Comparison of ENCODE assay signal across 36 cellular contexts in the genomic region with DNA sequence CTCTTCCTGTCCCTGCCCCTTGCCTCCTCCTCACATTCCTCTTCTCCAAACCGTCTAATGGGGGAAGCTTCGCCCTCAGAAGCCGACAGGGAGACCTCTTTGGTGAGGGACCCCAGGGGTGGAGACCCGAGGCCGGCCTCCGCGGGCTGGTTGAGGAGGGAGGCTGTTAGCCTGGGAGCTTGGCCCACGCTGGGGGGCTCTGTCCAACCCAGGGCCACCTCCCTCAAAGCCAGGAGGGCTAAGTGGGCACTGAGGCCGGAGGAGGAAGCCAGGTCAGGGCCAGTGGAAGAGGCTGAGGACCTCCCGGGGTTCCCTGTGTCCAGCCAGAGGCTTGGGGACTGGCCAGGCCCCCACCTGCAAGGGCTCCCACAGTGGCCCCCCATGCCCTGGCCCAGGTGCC. TPM values are rescaled to one million over a fixed set of nuclear protein-coding genes. Genes with fewer than 3 reads are reported as not detected.
"Had no signal": no experiment of that assay in that cellular context is flagged by ENCODE, and none has a peak within 500 bp of the region (broad histone marks: within the 10 kb centered on the region; RNA-seq: fewer than 3 reads in every experiment).

No MANE protein-coding gene starts in this region.

- ATAC-seq: activated CD8-positive, alpha-beta T cell treated with anti-CD3 and anti-CD28 coated beads for 36 hours; activated naive CD4-positive, alpha-beta T cell treated with anti-CD3 and anti-CD28 coated beads, Interleukin-2, amount 50 U/mL, for 72 hours; activated T-cell treated with anti-CD3 and anti-CD28 coated beads, Interleukin-2, amount 50 U/mL, for 4 hours; activated T-cell treated with anti-CD3 and anti-CD28 coated beads, Interleukin-2, amount 50 U/mL, for 72 hours; activated T-helper 17 cell treated with anti-CD3 and anti-CD28 coated beads, Interleukin-2, amount 50 U/mL, for 72 hours; body of pancreas had no signal

- H3K9me3 ChIP-seq: adrenal gland, body of pancreas, breast epithelium had no signal

- DNase-seq: activated B cell treated with CpG ODN at 0.5 μM for 24 hours; activated CD4-positive, alpha-beta memory T cell treated with anti-CD3 and anti-CD28 coated beads for 36 hours; activated CD4-positive, alpha-beta T cell treated with anti-CD3 and anti-CD28 coated beads for 4 hours; activated CD4-positive, alpha-beta T cell treated with anti-CD3 and anti-CD28 coated beads, Interleukin-2, amount 10 ng/mL, durations not matched to agents 24 days and 14 days; activated CD4-positive, alpha-beta T cell treated with anti-CD3 and anti-CD28 coated beads, Interleukin-2, amount 50 U/mL, for 1 hour; activated CD4-positive, alpha-beta T cell treated with anti-CD3 and anti-CD28 coated beads, Interleukin-2, amount 50 U/mL, for 4 hours; activated CD4-positive, CD25-positive, alpha-beta regulatory T cell treated with anti-CD3 and anti-CD28 coated beads, Interleukin-2, amount 50 U/mL, for 72 hours; activated CD8-positive, alpha-beta memory T cell treated with anti-CD3 and anti-CD28 coated beads, Interleukin-2, amount 50 U/mL, for 4 hours; activated CD8-positive, alpha-beta T cell treated with anti-CD3 and anti-CD28 coated beads for 36 hours; activated effector memory CD4-positive, alpha-beta T cell treated with anti-CD3 and anti-CD28 coated beads, Interleukin-2, amount 50 U/mL, for 16 hours; activated gamma-delta T cell treated with Interleukin-2 at 50 U/mL for 16 hours; activated naive CD4-positive, alpha-beta T cell; activated naive CD4-positive, alpha-beta T cell treated with anti-CD3 and anti-CD28 coated beads for 36 hours; activated naive CD4-positive, alpha-beta T cell treated with anti-CD3 and anti-CD28 coated beads, Interleukin-2, amount 50 U/mL, for 16 hours; activated naive CD8-positive, alpha-beta T cell treated with anti-CD3 and anti-CD28 coated beads for 36 hours; activated T-cell treated with anti-CD3 and anti-CD28 coated beads for 4 hours; activated T-cell treated with anti-CD3 and anti-CD28 coated beads, Interleukin-2, amount 50 U/mL, for 1 hour; activated T-cell treated with anti-CD3 and anti-CD28 coated beads, Interleukin-2, amount 50 U/mL, for 4 hours; activated T-cell treated with anti-CD3 and anti-CD28 coated beads, Interleukin-2, amount 50 U/mL, for 72 hours; adrenal gland; amniotic stem cell; aorta; body of pancreas; brain microvascular endothelial cell; central memory CD4-positive, alpha-beta T cell; T-helper 1 cell; T-helper 2 cell; T-helper 9 cell had no signal

- H3K27ac ChIP-seq: body of pancreas, brain microvascular endothelial cell, breast epithelium, VCaP had no signal

- H3K36me3 ChIP-seq: adrenal gland, brain microvascular endothelial cell, breast epithelium had no signal

- H3K4me3 ChIP-seq: adrenal gland, body of pancreas, breast epithelium had no signal

RNA-seq across cellular contexts. Expression of gene GABRD, which starts 5.3 kb away (rescaled TPM):
- total RNA-seq: activated B cell treated with CpG ODN at 0.5 μM for 24 hours; activated CD4-positive, alpha-beta memory T cell treated with anti-CD3 and anti-CD28 coated beads for 36 hours; activated CD4-positive, alpha-beta T cell treated with anti-CD3 and anti-CD28 coated beads, Interleukin-2, amount 10 ng/mL, durations not matched to agents 24 days and 14 days; activated CD8-positive, alpha-beta memory T cell treated with anti-CD3 and anti-CD28 coated beads for 36 hours; activated CD8-positive, alpha-beta T cell treated with anti-CD3 and anti-CD28 coated beads for 36 hours; activated naive CD4-positive, alpha-beta T cell treated with anti-CD3 and anti-CD28 coated beads for 36 hours; activated naive CD4-positive, alpha-beta T cell treated with anti-CD3 and anti-CD28 coated beads, Interleukin-2, amount 50 U/mL, for 72 hours; activated naive CD8-positive, alpha-beta T cell treated with anti-CD3 and anti-CD28 coated beads for 36 hours; activated T-cell treated with anti-CD3 and anti-CD28 coated beads, Interleukin-2, amount 50 U/mL, for 4 hours; activated T-cell treated with anti-CD3 and anti-CD28 coated beads, Interleukin-2, amount 50 U/mL, for 72 hours; activated T-helper 17 cell treated with anti-CD3 and anti-CD28 coated beads, Interleukin-2, amount 50 U/mL, for 72 hours; astrocyte; body of pancreas; breast epithelium had no signal

RNA-seq across cellular contexts. Expression of gene CFAP74, which starts 20.9 kb away (rescaled TPM):
- total RNA-seq: activated B cell treated with CpG ODN at 0.5 μM for 24 hours; activated CD4-positive, alpha-beta memory T cell treated with anti-CD3 and anti-CD28 coated beads for 36 hours; activated CD4-positive, alpha-beta T cell treated with anti-CD3 and anti-CD28 coated beads, Interleukin-2, amount 10 ng/mL, durations not matched to agents 24 days and 14 days; activated CD8-positive, alpha-beta memory T cell treated with anti-CD3 and anti-CD28 coated beads for 36 hours; activated naive CD4-positive, alpha-beta T cell treated with anti-CD3 and anti-CD28 coated beads for 36 hours; activated naive CD4-positive, alpha-beta T cell treated with anti-CD3 and anti-CD28 coated beads, Interleukin-2, amount 50 U/mL, for 72 hours; activated T-cell treated with anti-CD3 and anti-CD28 coated beads, Interleukin-2, amount 50 U/mL, for 4 hours; activated T-cell treated with anti-CD3 and anti-CD28 coated beads, Interleukin-2, amount 50 U/mL, for 72 hours; activated T-helper 1 cell treated with anti-CD3 and anti-CD28 coated beads, Interleukin-12 subunit alpha, Interleukin-12 subunit beta, Interleukin-2, Interleukin-4 antibody, amounts not matched to agents 30 ng/mL and 10 ng/mL and 1 ng/mL, durations not matched to agents 14 hours and 24 hours and 36 hours; activated T-helper 17 cell treated with anti-CD3 and anti-CD28 coated beads, Interleukin-2, amount 50 U/mL, for 72 hours; astrocyte; cardiac septum had no signal
